In the genomic region with DNA sequence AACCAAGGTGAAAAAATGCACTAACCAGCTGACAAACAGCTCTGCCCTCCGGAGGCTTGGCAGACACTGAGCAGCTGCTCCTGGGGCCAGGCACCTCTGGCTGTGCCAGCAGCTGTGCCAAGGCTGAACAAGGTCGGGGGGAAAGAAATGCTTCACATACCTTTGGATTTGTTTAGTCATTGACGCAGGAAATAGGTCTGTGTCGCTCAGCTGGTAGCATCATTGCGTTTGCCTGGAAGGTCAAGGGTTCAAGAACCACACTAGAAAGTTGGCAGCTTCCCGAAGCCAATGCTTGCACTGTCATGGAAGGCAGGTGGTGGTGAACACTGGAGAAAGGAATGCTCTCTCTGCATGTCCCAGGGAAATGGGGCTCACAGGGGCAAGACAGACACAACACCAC, we compare ENCODE assay signal across 1 cellular context.
TF ChIP-seq lines count a peak whose summit lies in the region.

No MANE protein-coding gene starts in this region.

TF ChIP-seq in HepG2, 621 proteins besides CTCF, POLR2A, EP300 and RAD21 (continued from another document):
- TF ChIP-seq, protein P1, sequence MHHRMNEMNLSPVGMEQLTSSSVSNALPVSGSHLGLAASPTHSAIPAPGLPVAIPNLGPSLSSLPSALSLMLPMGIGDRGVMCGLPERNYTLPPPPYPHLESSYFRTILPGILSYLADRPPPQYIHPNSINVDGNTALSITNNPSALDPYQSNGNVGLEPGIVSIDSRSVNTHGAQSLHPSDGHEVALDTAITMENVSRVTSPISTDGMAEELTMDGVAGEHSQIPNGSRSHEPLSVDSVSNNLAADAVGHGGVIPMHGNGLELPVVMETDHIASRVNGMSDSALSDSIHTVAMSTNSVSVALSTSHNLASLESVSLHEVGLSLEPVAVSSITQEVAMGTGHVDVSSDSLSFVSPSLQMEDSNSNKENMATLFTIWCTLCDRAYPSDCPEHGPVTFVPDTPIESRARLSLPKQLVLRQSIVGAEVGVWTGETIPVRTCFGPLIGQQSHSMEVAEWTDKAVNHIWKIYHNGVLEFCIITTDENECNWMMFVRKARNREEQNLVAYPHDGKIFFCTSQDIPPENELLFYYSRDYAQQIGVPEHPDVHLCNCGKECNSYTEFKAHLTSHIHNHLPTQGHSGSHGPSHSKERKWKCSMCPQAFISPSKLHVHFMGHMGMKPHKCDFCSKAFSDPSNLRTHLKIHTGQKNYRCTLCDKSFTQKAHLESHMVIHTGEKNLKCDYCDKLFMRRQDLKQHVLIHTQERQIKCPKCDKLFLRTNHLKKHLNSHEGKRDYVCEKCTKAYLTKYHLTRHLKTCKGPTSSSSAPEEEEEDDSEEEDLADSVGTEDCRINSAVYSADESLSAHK (CRISPR knock-in tag; IDR thresholded peaks at IDR 0.05; ENCODE audit: borderline replicate concordance) = no peak
- TF ChIP-seq SRF (IDR thresholded peaks at IDR 0.05; ENCODE audit: low read depth, low read length) (no peak), SIN3B (IDR thresholded peaks at IDR 0.05; ENCODE audit: low read length) (no peak), ZIK1 (CRISPR knock-in tag; IDR thresholded peaks at IDR 0.05; ENCODE audit: borderline replicate concordance, low read depth) (no peak), MTF2 (CRISPR knock-in tag; IDR thresholded peaks at IDR 0.05; ENCODE audit: borderline replicate concordance) (no peak), THAP11 (CRISPR knock-in tag; IDR thresholded peaks at IDR 0.05) (no peak), ZBTB34 (CRISPR knock-in tag; IDR thresholded peaks at IDR 0.05) (no peak), CHCHD3 (CRISPR knock-in tag; IDR thresholded peaks at IDR 0.05) (no peak), EZH2 (conservative IDR thresholded peaks at IDR 0.05; ENCODE audit: low read depth, low read length) (no peak)
